Comparison of ENCODE assay signal across 12 cellular contexts in the genomic region with DNA sequence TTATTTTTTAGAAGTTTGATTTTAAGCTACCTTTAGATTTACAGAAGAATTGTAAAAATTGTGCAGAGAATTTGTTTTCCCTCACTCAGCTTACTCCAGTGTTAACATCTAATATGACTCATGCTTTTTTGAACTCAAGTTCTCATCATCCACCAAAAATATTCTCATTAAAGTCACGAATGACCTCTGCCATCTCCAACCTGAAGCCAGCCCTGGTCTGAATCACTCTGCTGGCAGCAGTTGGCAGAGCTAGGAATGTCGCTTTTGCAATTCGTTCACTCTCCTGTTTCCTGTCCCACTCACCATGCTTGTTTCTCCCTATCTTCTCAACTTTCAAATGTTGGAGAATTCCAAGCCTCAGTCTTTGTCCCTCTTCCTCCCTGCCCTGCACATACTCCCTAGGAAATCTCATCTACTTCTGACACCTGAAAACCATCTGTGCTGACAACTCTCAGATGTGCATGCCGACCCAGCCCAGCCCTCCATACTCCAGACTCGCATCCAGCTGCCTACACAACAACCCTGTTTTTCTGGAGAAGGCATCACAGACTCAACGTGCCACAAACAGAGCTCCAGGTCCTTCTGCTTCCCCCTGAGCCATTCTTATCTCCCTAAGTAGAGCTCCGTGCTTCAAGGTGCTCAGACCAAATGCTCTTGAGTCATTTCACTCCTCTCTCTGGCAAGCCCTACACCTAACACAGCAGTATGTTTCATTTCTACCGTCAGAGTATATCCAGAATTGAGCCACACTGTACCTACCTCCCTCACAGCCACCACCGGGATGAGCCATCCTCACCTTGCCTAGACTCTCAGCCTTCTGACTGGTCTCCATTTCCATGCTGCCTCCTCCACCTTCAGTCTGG. TPM values are rescaled to one million over a fixed set of nuclear protein-coding genes. Genes with fewer than 3 reads are reported as not detected.
DNase-seq lines count a peak whose midpoint lies in the region; ATAC-seq and TF ChIP-seq lines count a peak whose summit lies in the region.
"Had no signal": no experiment of that assay in that cellular context is flagged by ENCODE, and none has a peak within 500 bp of the region (broad histone marks: within the 10 kb centered on the region; RNA-seq: fewer than 3 reads in every experiment).

No MANE protein-coding gene starts in this region.

- H3K4me2 ChIP-seq in Loucy (ENCODE audit: low read depth, low read length, poor library complexity, severe bottlenecking) = peak overlapping the region; percentile 83

- no peaks in the 10 kb centered on the region for H3K36me3 ChIP-seq in Loucy (ENCODE audit: insufficient read depth, low read length)
- H3K36me3 ChIP-seq: upper lobe of right lung had no signal

- H4K20me1 ChIP-seq in Loucy (ENCODE audit: insufficient read depth, low read length, poor library complexity, severe bottlenecking) = no peaks in the 10 kb centered on the region

- peak; percentile 81 for DNase-seq in AG10803 (ENCODE audit: low read depth)
- peak; percentile 56 for DNase-seq in GM13977 (ENCODE audit: low spot score)
- DNase-seq in fibroblast of mammary gland (ENCODE audit: low read depth) = peak; percentile 36
- no peak for DNase-seq in caudate nucleus (lab: John Stamatoyannopoulos, UW)
- no peak for DNase-seq in NCI-H345 treated with DMSO at 0.1 percent for 48 hours (lab: John Stamatoyannopoulos, UW; ENCODE audit: unreplicated experiment)
- DNase-seq in dorsolateral prefrontal cortex = no peak
- no peak for DNase-seq in naive thymus-derived CD8-positive, alpha-beta T cell
- DNase-seq: CD8-positive, alpha-beta memory T cell; NCI-H1930; right cardiac atrium; upper lobe of right lung had no signal

- H2AFZ ChIP-seq in Loucy (ENCODE audit: low read length) = no peak overlapping the region

- H3K9me3 ChIP-seq in Loucy (ENCODE audit: insufficient read depth, low read depth, low read length) = no peaks in the 10 kb centered on the region
- H3K9me3 ChIP-seq: upper lobe of right lung had no signal

- no peak overlapping the region for H3K4me3 ChIP-seq in AG10803 (ENCODE audit: low read length)
- H3K4me3 ChIP-seq in Loucy (ENCODE audit: low read length, poor library complexity, severe bottlenecking) = peak overlapping the region; percentile 71
- H3K4me3 ChIP-seq in fibroblast of mammary gland (ENCODE audit: control insufficient read depth, low read depth, low read length) = no peak overlapping the region
- no peak overlapping the region for H3K4me3 ChIP-seq in dorsolateral prefrontal cortex
- H3K4me3 ChIP-seq: upper lobe of right lung had no signal

- peaks cover 0 to 4% (median 0%) of the 10 kb centered on the region in 9 donors for H3K9me3 Mint-ChIP-seq in naive thymus-derived CD8-positive, alpha-beta T cell
- H3K9me3 Mint-ChIP-seq: CD8-positive, alpha-beta memory T cell had no signal

- H3K36me3 Mint-ChIP-seq in naive thymus-derived CD8-positive, alpha-beta T cell = no peaks in the 10 kb centered on the region
- H3K36me3 Mint-ChIP-seq: CD8-positive, alpha-beta memory T cell had no signal

- H3K27me3 ChIP-seq in Loucy (ENCODE audit: insufficient read depth, low read length, poor library complexity, severe bottlenecking) (no peaks in the 10 kb centered on the region), dorsolateral prefrontal cortex (peaks cover 0 to 28% (median 0%) of the 10 kb centered on the region in 45 donors)
- H3K27me3 ChIP-seq: upper lobe of right lung had no signal

- H3K4me3 Mint-ChIP-seq in naive thymus-derived CD8-positive, alpha-beta T cell = no peak overlapping the region
- H3K4me3 Mint-ChIP-seq: CD8-positive, alpha-beta memory T cell had no signal

- peaks cover 90% of the 10 kb centered on the region for H3K4me1 ChIP-seq in Loucy (ENCODE audit: insufficient read depth, low read length, poor library complexity, severe bottlenecking)
- H3K4me1 ChIP-seq: upper lobe of right lung had no signal

- in situ Hi-C loops in GM13977 (cut with MboI; ENCODE audit: low pct_unique_long_range_greater_than_20kb, low sequenced_read_pairs, unreplicated experiment) = no loop called here

- H3K27me3 Mint-ChIP-seq in naive thymus-derived CD8-positive, alpha-beta T cell = peaks cover 4 to 14% (median 10%) of the 10 kb centered on the region in 5 donors

- intact Hi-C loops in dorsolateral prefrontal cortex (cut with DNase I) = no loop called here

- H3K27ac ChIP-seq in caudate nucleus (ENCODE audit: low read depth, low read length) = no peak overlapping the region
- H3K27ac ChIP-seq in dorsolateral prefrontal cortex = no peak overlapping the region
- H3K27ac ChIP-seq: upper lobe of right lung had no signal

- H3K9ac ChIP-seq in Loucy (ENCODE audit: low read depth, low read length, poor library complexity, severe bottlenecking) = peak overlapping the region; percentile 93

- no peak overlapping the region for H3K27ac Mint-ChIP-seq in naive thymus-derived CD8-positive, alpha-beta T cell
- H3K27ac Mint-ChIP-seq: CD8-positive, alpha-beta memory T cell had no signal

- TF ChIP-seq CTCF in AG10803 (conservative IDR thresholded peaks at IDR 0.05; ENCODE audit: low read length) (no peak), GM13977 (IDR thresholded peaks at IDR 0.05; ENCODE audit: extremely low read depth, insufficient read depth, missing control alignments) (no peak), Loucy (conservative IDR thresholded peaks at IDR 0.05; ENCODE audit: low read length) (no peak), fibroblast of mammary gland (conservative IDR thresholded peaks at IDR 0.05; ENCODE audit: control insufficient read depth, insufficient read depth, low read depth, low read length) (no peak), dorsolateral prefrontal cortex (IDR thresholded peaks at IDR 0.05 in 54 of 56, conservative IDR thresholded peaks at IDR 0.05 in 2 of 56; ENCODE audit: low read depth in 1 of 56, partially characterized antibody in 56 of 56) (no peak)

- H3K4me1 Mint-ChIP-seq in naive thymus-derived CD8-positive, alpha-beta T cell = peaks cover 5 to 14% (median 6%) of the 10 kb centered on the region in 4 donors
- H3K4me1 Mint-ChIP-seq: CD8-positive, alpha-beta memory T cell had no signal

- peaks cover 15% of the 10 kb centered on the region for H3F3A ChIP-seq in Loucy (ENCODE audit: low read depth)

- H3K79me2 ChIP-seq in Loucy (ENCODE audit: insufficient read depth, low read length) = peaks cover 74% of the 10 kb centered on the region

- no peaks in the 10 kb centered on the region for H3K9me2 ChIP-seq in Loucy (replicated peaks; ENCODE audit: low read depth, low read length)

- no peak for ATAC-seq in naive thymus-derived CD8-positive, alpha-beta T cell
- ATAC-seq: right cardiac atrium, upper lobe of right lung had no signal

- POLR2A ChIA-PET in naive thymus-derived CD8-positive, alpha-beta T cell (lab: Charles Lee) = no interaction called here

RNA-seq across cellular contexts. Expression of gene PRR23E, which starts 24.9 kb away (rescaled TPM):
- total RNA-seq in dorsolateral prefrontal cortex = not detected
- not detected for total RNA-seq in naive thymus-derived CD8-positive, alpha-beta T cell
- polyA plus RNA-seq in naive thymus-derived CD8-positive, alpha-beta T cell = not detected
- total RNA-seq: CD8-positive, alpha-beta memory T cell; right cardiac atrium; upper lobe of right lung had no signal
- polyA plus RNA-seq: CD8-positive, alpha-beta memory T cell; right cardiac atrium had no signal

Comparison
In these comparisons a context has a peak if more than half of its experiments do, and no peak if none do; other contexts are left out.
1. DNase-seq: peak in AG10803 (single experiment), GM13977 (single experiment) and fibroblast of mammary gland (single experiment); none in caudate nucleus (0 of 61), NCI-H345 treated with DMSO at 0.1 percent for 48 hours (single experiment), dorsolateral prefrontal cortex (0 of 10) and naive thymus-derived CD8-positive, alpha-beta T cell (0 of 10).